Comparison of ENCODE assay signal across 20 cellular contexts in genomic region chr10:133328358-133329343, GRCh38. TPM values are rescaled to one million over a fixed set of nuclear protein-coding genes. Genes with fewer than 3 reads are reported as not detected.
DNase-seq lines count a peak whose midpoint lies in the region; ATAC-seq lines count a peak whose summit lies in the region.
"Had no signal": no experiment of that assay in that cellular context is flagged by ENCODE, and none has a peak within 500 bp of the region (broad histone marks: within the 10 kb centered on the region; RNA-seq: fewer than 3 reads in every experiment).

No MANE protein-coding gene starts in this region.

- H3K36me3 ChIP-seq in mesenchymal stem cell (ENCODE audit: control insufficient read depth in 1 of 2, insufficient read depth in 2 of 2, low read depth in 1 of 2, low read length in 2 of 2): peaks cover 0 to 4% of the 10 kb centered on the region in 2 experiments
- H3K36me3 ChIP-seq: pancreas, suprapubic skin had no signal

- H3K9me3 ChIP-seq in right cardiac atrium (ENCODE audit: control insufficient read depth, low read length) (no peaks in the 10 kb centered on the region), mesenchymal stem cell (ENCODE audit: control insufficient read depth, low read length) (no peaks in the 10 kb centered on the region)
- H3K9me3 ChIP-seq: pancreas, suprapubic skin had no signal

- H4K8ac ChIP-seq in mesenchymal stem cell (ENCODE audit: low read length): no peak overlapping the region

- no peak overlapping the region for H3K27ac ChIP-seq in right cardiac atrium (ENCODE audit: low read length)
- H3K27ac ChIP-seq in mesenchymal stem cell (ENCODE audit: low read length, poor library complexity, severe bottlenecking): peak overlapping the region; percentile 75
- H3K27ac ChIP-seq: hepatocyte, pancreas, suprapubic skin, VCaP had no signal

- intact Hi-C loops in right cardiac atrium (cut with DNase I) (loop anchor here in 1 of 4 donors (5.0 to 10.0 kb wide), 2 partner anchors 196 to 279 kb away; partner anchors contain the start of gene CYP2E1), cardiac septum (cut with DNase I) (no loop called here)

- no peak overlapping the region for H3K4me2 ChIP-seq in mesenchymal stem cell (ENCODE audit: low read length, poor library complexity, severe bottlenecking)

- H2BK5ac ChIP-seq in mesenchymal stem cell (ENCODE audit: low read depth, low read length, poor library complexity, severe bottlenecking): peak overlapping the region; percentile 70

- H3K27me3 ChIP-seq in right cardiac atrium (ENCODE audit: control insufficient read depth, insufficient read depth) (no peaks in the 10 kb centered on the region), mesenchymal stem cell (ENCODE audit: control insufficient read depth in 1 of 2, insufficient read depth in 1 of 2, low read length in 2 of 2) (peaks cover 18 to 73% of the 10 kb centered on the region in 2 experiments)

- no peak for ATAC-seq in right cardiac atrium
- ATAC-seq in HG02623 (IDR thresholded peaks at IDR 0.05; ENCODE audit: unreplicated experiment): no peak

- H2AFZ ChIP-seq in mesenchymal stem cell (ENCODE audit: low read depth, low read length): no peak overlapping the region
- H2AFZ ChIP-seq: hepatocyte had no signal

- H3K79me1 ChIP-seq in mesenchymal stem cell (replicated peaks; ENCODE audit: low read length, poor library complexity, severe bottlenecking): no peaks in the 10 kb centered on the region

- H3K4ac ChIP-seq in mesenchymal stem cell (ENCODE audit: low read depth in 1 of 2, low read length in 2 of 2): no peak overlapping the region

- H3K4me1 ChIP-seq in right cardiac atrium (ENCODE audit: control insufficient read depth, insufficient read depth, low read length) (no peaks in the 10 kb centered on the region), mesenchymal stem cell (ENCODE audit: control insufficient read depth, insufficient read depth, low read depth, low read length) (peaks cover 47% of the 10 kb centered on the region)

- no peak overlapping the region for H3K23ac ChIP-seq in mesenchymal stem cell (ENCODE audit: low read length in 2 of 2)

- H3K18ac ChIP-seq in mesenchymal stem cell (ENCODE audit: low read depth in 1 of 2, low read length in 2 of 2): no peak overlapping the region

- no peak overlapping the region for H2BK120ac ChIP-seq in mesenchymal stem cell (ENCODE audit: low read depth, low read length)

- H3K4me3 ChIP-seq in right cardiac atrium (ENCODE audit: low read length): no peak overlapping the region
- H3K4me3 ChIP-seq in mesenchymal stem cell (ENCODE audit: insufficient read depth in 1 of 2, low read depth in 1 of 2, low read length in 2 of 2): no peak overlapping the region
- H3K4me3 ChIP-seq: hepatocyte, pancreas, suprapubic skin had no signal

- WGBS in right cardiac atrium: 79% methylated on average over 15 of the region's 15 CpGs
- WGBS in mesenchymal stem cell: 82% methylated on average over 15 of the region's 15 CpGs

- H2BK15ac ChIP-seq in mesenchymal stem cell (ENCODE audit: low read depth, poor library complexity, severe bottlenecking): no peak overlapping the region

- H4K91ac ChIP-seq in mesenchymal stem cell (ENCODE audit: low read length): no peak overlapping the region

- no peak overlapping the region for H3K14ac ChIP-seq in mesenchymal stem cell (ENCODE audit: low read length in 2 of 2)

- peak in 2 of 3 donors; percentile 32 to 52 for DNase-seq in right cardiac atrium
- no peak for DNase-seq in cardiac septum (ENCODE audit: low spot score)
- DNase-seq in mesenchymal stem cell: no peak
- no peak for DNase-seq in kidney glomerular epithelial cell (lab: John Stamatoyannopoulos, UW)
- no peak for DNase-seq in RPMI8226
- DNase-seq: Calu3, nephron progenitor cell had no signal

- H2BK12ac ChIP-seq in mesenchymal stem cell (ENCODE audit: low read length in 2 of 2): no peak overlapping the region

- no peak overlapping the region for H3K9ac ChIP-seq in mesenchymal stem cell (ENCODE audit: low read length)

- H2AK5ac ChIP-seq in mesenchymal stem cell (ENCODE audit: low read length, severe bottlenecking): peak overlapping the region; percentile 97

RNA-seq across cellular contexts. Expression of gene CALY, which starts 8.0 kb away (rescaled TPM):
- total RNA-seq in right cardiac atrium (not detected), cardiac septum (not detected)
- polyA plus RNA-seq in right cardiac atrium: 0.18 TPM
- 0.54 TPM for polyA plus RNA-seq in mesenchymal stem cell (2013, experiment 1 of 2)
- 0.47 TPM for polyA plus RNA-seq in mesenchymal stem cell (2013, experiment 2 of 2)
- total RNA-seq: activated CD4-positive, alpha-beta T cell treated with anti-CD3 and anti-CD28 coated beads for 36 hours; activated CD8-positive, alpha-beta T cell treated with anti-CD3 and anti-CD28 coated beads for 36 hours; activated T-helper 17 cell treated with anti-CD3 and anti-CD28 coated beads, Interleukin-2, amount 50 U/mL, for 72 hours; Calu3; endothelial cell of umbilical vein; left cardiac atrium; lung microvascular endothelial cell; ureter had no signal
- polyA plus RNA-seq: endothelial cell of umbilical vein had no signal

RNA-seq across cellular contexts. Expression of gene PRAP1, which starts 18.5 kb away (rescaled TPM):
- total RNA-seq in right cardiac atrium (not detected), cardiac septum (not detected)
- polyA plus RNA-seq in right cardiac atrium: not detected
- polyA plus RNA-seq in mesenchymal stem cell (2013, experiment 1 of 2): not detected
- not detected for polyA plus RNA-seq in mesenchymal stem cell (2013, experiment 2 of 2)
- total RNA-seq: activated CD4-positive, alpha-beta T cell treated with anti-CD3 and anti-CD28 coated beads for 36 hours; activated CD8-positive, alpha-beta T cell treated with anti-CD3 and anti-CD28 coated beads for 36 hours; activated T-helper 17 cell treated with anti-CD3 and anti-CD28 coated beads, Interleukin-2, amount 50 U/mL, for 72 hours; Calu3; endothelial cell of umbilical vein; frontal cortex; left cardiac atrium; lung microvascular endothelial cell; pancreas; ureter had no signal
- polyA plus RNA-seq: endothelial cell of umbilical vein, pancreas had no signal

RNA-seq across cellular contexts. Expression of gene ZNF511, which starts 19.9 kb away (rescaled TPM):
- total RNA-seq in right cardiac atrium: 10 to 100 TPM; 40.2 to 51.8 (median 49.2) TPM
- 60.8 TPM for polyA plus RNA-seq in right cardiac atrium
- total RNA-seq in cardiac septum: 34.4 TPM
- 17.8 TPM for polyA plus RNA-seq in mesenchymal stem cell (2013, experiment 1 of 2)
- 17.9 TPM for polyA plus RNA-seq in mesenchymal stem cell (2013, experiment 2 of 2)

RNA-seq across cellular contexts. Expression of gene TUBGCP2, which starts 20.0 kb away (rescaled TPM):
- total RNA-seq in right cardiac atrium: 10 to 100 TPM; 34.9 to 45.9 (median 37.4) TPM
- 23.0 TPM for polyA plus RNA-seq in right cardiac atrium
- 39.4 TPM for total RNA-seq in cardiac septum
- polyA plus RNA-seq in mesenchymal stem cell (2013, experiment 1 of 2): 36.2 TPM
- polyA plus RNA-seq in mesenchymal stem cell (2013, experiment 2 of 2): 35.4 TPM

RNA-seq across cellular contexts. Expression of gene FUOM, which starts 29.2 kb away (rescaled TPM):
- total RNA-seq in right cardiac atrium (10 to 100 TPM; 19.7 to 25.0 (median 21.8) TPM), cardiac septum (6.1 TPM)
- polyA plus RNA-seq in right cardiac atrium: 26.9 TPM
- 38.2 TPM for polyA plus RNA-seq in mesenchymal stem cell (2013, experiment 1 of 2)
- 37.0 TPM for polyA plus RNA-seq in mesenchymal stem cell (2013, experiment 2 of 2)

Comparison
In these comparisons a context has a peak if more than half of its experiments do, and no peak if none do; other contexts are left out.
1. DNase-seq: peak in right cardiac atrium (2 of 3); none in cardiac septum (single experiment), mesenchymal stem cell (single experiment), kidney glomerular epithelial cell (single experiment) and RPMI8226 (single experiment).